In genomic region chr10:118800920-118801319, GRCh38 we compare ENCODE assay signal across 9 cellular contexts. TPM values are rescaled to one million over a fixed set of nuclear protein-coding genes. Genes with fewer than 3 reads are reported as not detected.
DNase-seq lines count a peak whose midpoint lies in the region; ATAC-seq and TF ChIP-seq lines count a peak whose summit lies in the region.
"Had no signal": no experiment of that assay in that cellular context is flagged by ENCODE, and none has a peak within 500 bp of the region (broad histone marks: within the 10 kb centered on the region; RNA-seq: fewer than 3 reads in every experiment).

No MANE protein-coding gene starts in this region.

- intact Hi-C loops in left colon (cut with DNase I, micrococcal nuclease) = no loop called here

- H3K4me3 ChIP-seq in AG04449 (ENCODE audit: low read depth, low read length) (no peak overlapping the region), WERI-Rb-1 (ENCODE audit: low read depth, low read length) (no peak overlapping the region)

- H3K27ac ChIP-seq in WERI-Rb-1 = no peak overlapping the region

- H3K9me3 ChIP-seq in WERI-Rb-1 (ENCODE audit: severe bottlenecking) = peaks cover 2% of the 10 kb centered on the region

- POLR2A ChIA-PET in AG04449 (lab: Yijun Ruan, JAX) = no interaction called here

- H3K27me3 Mint-ChIP-seq in activated CD8-positive, alpha-beta memory T cell treated with anti-CD3 and anti-CD28 coated beads, Interleukin-2, amount 10 ng/mL, durations not matched to agents 7 days and 5 days = peaks cover 32% of the 10 kb centered on the region

- H3K9me3 Mint-ChIP-seq in activated CD8-positive, alpha-beta memory T cell treated with anti-CD3 and anti-CD28 coated beads, Interleukin-2, amount 10 ng/mL, durations not matched to agents 7 days and 5 days (ENCODE audit: low read depth) = no peaks in the 10 kb centered on the region
- H3K9me3 Mint-ChIP-seq: stimulated activated naive CD8-positive, alpha-beta T cell treated with anti-CD3 and anti-CD28 coated beads, Interleukin-15, Interleukin-2, amounts not matched to agents 100 ng/mL and 50 ng/mL, for 24 hours had no signal

- no peaks in the 10 kb centered on the region for H3K4me1 Mint-ChIP-seq in activated CD8-positive, alpha-beta memory T cell treated with anti-CD3 and anti-CD28 coated beads, Interleukin-2, amount 10 ng/mL, durations not matched to agents 7 days and 5 days

- DNase-seq in AG04449 (ENCODE audit: low read depth, low spot score) (no peak), HCEC 1CT (peak; percentile 11), WERI-Rb-1 (peak; percentile 46), left colon (peak in 1 of 2 donors; percentile 34), cortex of kidney (lab: John Stamatoyannopoulos, UW) (no peak)
- DNase-seq in activated CD8-positive, alpha-beta memory T cell treated with anti-CD3 and anti-CD28 coated beads, Interleukin-2, amount 10 ng/mL, durations not matched to agents 7 days and 5 days = no peak

- CTCF ChIA-PET in AG04449 (lab: Yijun Ruan, JAX) = interaction anchor here (2.3 kb wide), 1 partner anchor 232 kb away, joined by 18 read pairs; no protein-coding TSS in a partner anchor
- CTCF ChIA-PET in activated CD8-positive, alpha-beta memory T cell treated with anti-CD3 and anti-CD28 coated beads, Interleukin-2, amount 10 ng/mL, durations not matched to agents 7 days and 5 days (lab: Charles Lee) = interaction anchor here (1.6 kb wide), 1 partner anchor 232 kb away, joined by 9 read pairs; no protein-coding TSS in a partner anchor

- ATAC-seq in left colon = peak; percentile 71
- no peak for ATAC-seq in HG02885 (IDR thresholded peaks at IDR 0.05; ENCODE audit: poor library complexity, unreplicated experiment)
- ATAC-seq in HG03039 (IDR thresholded peaks at IDR 0.05; ENCODE audit: unreplicated experiment) = no peak
- no peak for ATAC-seq in activated CD8-positive, alpha-beta memory T cell treated with anti-CD3 and anti-CD28 coated beads, Interleukin-2, amount 10 ng/mL, durations not matched to agents 7 days and 5 days

- TF ChIP-seq CTCF in AG04449 (IDR thresholded peaks at IDR 0.05; ENCODE audit: insufficient read depth, low read length, missing control alignments) (peak; percentile 17), WERI-Rb-1 (IDR thresholded peaks at IDR 0.05; ENCODE audit: low read depth, low read length) (peak; percentile 52)

- H3K4me3 Mint-ChIP-seq in activated CD8-positive, alpha-beta memory T cell treated with anti-CD3 and anti-CD28 coated beads, Interleukin-2, amount 10 ng/mL, durations not matched to agents 7 days and 5 days = no peak overlapping the region
- H3K4me3 Mint-ChIP-seq: stimulated activated naive CD8-positive, alpha-beta T cell treated with anti-CD3 and anti-CD28 coated beads, Interleukin-15, Interleukin-2, amounts not matched to agents 100 ng/mL and 50 ng/mL, for 24 hours had no signal

- H3K36me3 Mint-ChIP-seq in activated CD8-positive, alpha-beta memory T cell treated with anti-CD3 and anti-CD28 coated beads, Interleukin-2, amount 10 ng/mL, durations not matched to agents 7 days and 5 days = no peaks in the 10 kb centered on the region

- H3K27ac Mint-ChIP-seq in activated CD8-positive, alpha-beta memory T cell treated with anti-CD3 and anti-CD28 coated beads, Interleukin-2, amount 10 ng/mL, durations not matched to agents 7 days and 5 days = no peak overlapping the region
- H3K27ac Mint-ChIP-seq: stimulated activated naive CD8-positive, alpha-beta T cell treated with anti-CD3 and anti-CD28 coated beads, Interleukin-15, Interleukin-2, amounts not matched to agents 100 ng/mL and 50 ng/mL, for 24 hours had no signal

- no peaks in the 10 kb centered on the region for H3K27me3 ChIP-seq in WERI-Rb-1 (ENCODE audit: insufficient read depth, low read depth, severe bottlenecking)

- no peaks in the 10 kb centered on the region for H3K36me3 ChIP-seq in WERI-Rb-1

RNA-seq across cellular contexts. Expression of gene CACUL1, which starts 46.1 kb away (rescaled TPM):
- total RNA-seq in left colon = 10 to 100 TPM; 42.1 TPM
- total RNA-seq in activated CD8-positive, alpha-beta memory T cell treated with anti-CD3 and anti-CD28 coated beads, Interleukin-2, amount 10 ng/mL, durations not matched to agents 7 days and 5 days = 10 to 100 TPM; 25.6 to 26.4 TPM

Comparison
In these comparisons a context has a peak if more than half of its experiments do, and no peak if none do; other contexts are left out.
1. DNase-seq: peak in HCEC 1CT (single experiment) and WERI-Rb-1 (single experiment); none in AG04449 (single experiment), cortex of kidney (single experiment) and activated CD8-positive, alpha-beta memory T cell treated with anti-CD3 and anti-CD28 coated beads, Interleukin-2, amount 10 ng/mL, durations not matched to agents 7 days and 5 days (single experiment).